ENCODE assay signal across 23 cellular contexts in the genomic region with DNA sequence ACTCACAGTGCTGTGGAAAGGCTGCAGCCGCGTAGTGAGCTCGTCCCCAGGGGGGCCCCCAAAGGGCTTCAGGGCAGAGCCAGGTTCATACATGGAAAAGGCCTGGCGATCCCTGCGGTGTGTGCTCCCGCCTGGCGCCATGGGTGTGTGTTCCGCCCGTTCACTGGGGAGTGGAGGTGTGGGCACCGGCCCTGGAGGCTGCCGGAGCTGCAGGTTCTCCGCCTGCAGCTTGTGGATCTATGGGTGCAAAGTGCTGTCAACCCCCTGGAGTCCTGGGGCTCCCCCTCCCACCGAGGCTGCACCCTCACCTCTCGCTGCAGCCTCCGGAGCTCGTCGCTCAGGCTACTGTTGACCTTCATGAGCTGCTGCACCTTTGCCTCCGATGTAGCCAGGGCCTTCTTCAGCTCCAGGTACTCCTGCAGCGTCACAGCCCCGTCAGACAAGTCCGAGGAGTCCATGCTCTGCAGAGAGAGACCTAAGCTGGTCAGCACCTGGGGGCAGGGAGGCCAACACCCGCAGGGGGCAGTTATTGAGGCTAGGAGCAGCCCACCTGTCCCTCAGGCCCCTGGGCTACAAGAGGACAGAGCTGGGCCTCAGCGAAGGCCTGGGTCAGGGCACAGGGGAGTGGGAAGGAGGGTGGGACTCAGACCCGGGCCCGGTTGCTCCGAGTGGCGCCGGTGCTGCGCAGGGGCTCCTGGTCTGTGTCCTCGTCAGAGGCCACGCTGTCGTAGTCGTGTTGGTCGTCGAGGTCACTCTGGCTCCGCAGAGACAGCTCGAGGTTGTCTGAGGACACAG. TPM values are rescaled to one million over a fixed set of nuclear protein-coding genes. Genes with fewer than 3 reads are reported as not detected.
A peak's percentile ranks its signal among the peaks of the same experiment; 100 is the strongest.
DNase-seq lines count a peak whose midpoint lies in the region; ATAC-seq, FAIRE-seq and TF ChIP-seq lines count a peak whose summit lies in the region.
"Had no signal": no experiment of that assay in that cellular context is flagged by ENCODE, and none has a peak within 500 bp of the region (broad histone marks: within the 10 kb centered on the region; RNA-seq: fewer than 3 reads in every experiment).

No MANE protein-coding gene starts in this region.

- POLR2A ChIA-PET in A673 (lab: Charles Lee; ENCODE audit: low non-redundant PET) (no interaction called here), GM12878 (lab: Charles Lee) (interaction anchor here (0.7 kb wide), 1 partner anchor 8 kb away, joined by 3 read pairs; no protein-coding TSS in a partner anchor)

- H2AFZ ChIP-seq in GM12878 (ENCODE audit: control insufficient read depth, low read depth, low read length), result no peak overlapping the region

- no peak overlapping the region for H3K27ac Mint-ChIP-seq in HFFc6
- H3K27ac Mint-ChIP-seq: naive B cell; T-helper 2 cell treated with Interferon-gamma antibody and Interleukin-4, amounts not matched to agents 5 μg/mL and 100 μg/mL, for 36 hours had no signal

- no peak for FAIRE-seq in GM12878 (lab: Jason Lieb, UNC)
- FAIRE-seq: frontal cortex, H1, pancreas, RCC 7860 had no signal

- TF ChIP-seq RAD21 in GM12878 (IDR thresholded peaks at IDR 0.05; ENCODE audit: insufficient read depth, low read depth, low read length), result no peak

- H3K4me3 Mint-ChIP-seq in HFFc6, result no peak overlapping the region
- H3K4me3 Mint-ChIP-seq: stimulated activated memory B cell treated with anti-CD40 and anti-IgM and Interleukin-4, amounts not matched to agents 10 μg/mL and 1 μg/mL and 100 μg/mL, for 72 hours; T-helper 2 cell treated with Interferon-gamma antibody and Interleukin-4, amounts not matched to agents 5 μg/mL and 100 μg/mL, for 36 hours had no signal

- in situ Hi-C loops in GM12878 (cut with MboI), result no loop called here

- H3K36me3 ChIP-seq in A673 (ENCODE audit: insufficient read depth, low read length, poor library complexity, severe bottlenecking), result peaks cover 79% of the 10 kb centered on the region
- peaks cover 8 to 19% of the 10 kb centered on the region in 2 experiments; a peak in 3 of 4 replicates for H3K36me3 ChIP-seq in GM12878 (ENCODE audit: control insufficient read depth in 2 of 2, insufficient read depth in 2 of 2, low read length in 1 of 2)
- H3K36me3 ChIP-seq: pancreas had no signal

- H3K4me3 ChIP-seq in A673 (ENCODE audit: low read depth, low read length, poor library complexity, severe bottlenecking), result no peak overlapping the region
- no peak overlapping the region for H3K4me3 ChIP-seq in GM12878
- H3K4me3 ChIP-seq: pancreas, sigmoid colon had no signal

- intact Hi-C loops in A673 (cut with micrococcal nuclease; ENCODE audit: unreplicated experiment) (no loop called here), GM12878 (cut with micrococcal nuclease; ENCODE audit: unreplicated experiment) (no loop called here)

- H3K36me3 Mint-ChIP-seq in HFFc6 (ENCODE audit: low read depth), result peaks cover 5% of the 10 kb centered on the region

- no peak for TF ChIP-seq EP300 in GM12878 (IDR thresholded peaks at IDR 0.05; ENCODE audit: borderline replicate concordance in 1 of 2, control insufficient read depth in 1 of 2, low read depth in 2 of 2, low read length in 2 of 2)

- no peak overlapping the region for H3K27ac ChIP-seq in A673 (ENCODE audit: low read depth, low read length, poor library complexity, severe bottlenecking)
- H3K27ac ChIP-seq in GM12878 (ENCODE audit: control insufficient read depth, insufficient read depth), result no peak overlapping the region
- H3K27ac ChIP-seq: pancreas had no signal

- TF ChIP-seq POLR2A in GM12878 (IDR thresholded peaks at IDR 0.05; ENCODE audit: low read depth, low read length), result no peak; the same call in 1 of the 2 replicates

- H3K9me3 ChIP-seq in A673 (ENCODE audit: low read depth, low read length, poor library complexity, severe bottlenecking), result no peaks in the 10 kb centered on the region
- no peaks in the 10 kb centered on the region for H3K9me3 ChIP-seq in GM12878 (replicated peaks; ENCODE audit: control insufficient read depth, insufficient read depth, low read length)
- H3K9me3 ChIP-seq: pancreas, sigmoid colon, SK-N-SH had no signal

- BruUV-seq in A673 (replicated peaks; lab: Mats Ljungman, UMichigan), result TSS peak; percentile 20
- BruUV-seq in GM12878 (replicated peaks; lab: Mats Ljungman, UMichigan), result TSS peak; percentile 49

- CTCF ChIA-PET in A673 (lab: Charles Lee), result interaction anchor here (1.0 kb wide), 1 partner anchor 427 kb away, joined by 3 read pairs; no protein-coding TSS in a partner anchor
- CTCF ChIA-PET in GM12878 (lab: Yijun Ruan, JAX), result interaction anchor here (0.8 to 2.4 kb wide), 3 partner anchors 9 to 16 kb away, joined by 3 to 15 read pairs (median 3); a partner anchor contains a TSS

- H3K4me2 ChIP-seq in GM12878 (ENCODE audit: control insufficient read depth, insufficient read depth), result no peak overlapping the region
- H3K4me2 ChIP-seq: SK-N-SH had no signal

- no peak for DNase-seq in A673 (ENCODE audit: low spot score)
- DNase-seq in GM12878 (ENCODE audit: low read depth, low spot score), result no peak
- no peak for DNase-seq in HFFc6
- DNase-seq: activated CD4-positive, alpha-beta T cell treated with anti-CD3 and anti-CD28 coated beads, Interleukin-2, amount 50 U/mL, for 4 hours; activated naive CD4-positive, alpha-beta T cell; caudate nucleus; DMS153; erythroblast; GDM1; kidney glomerular epithelial cell; mesenchymal stem cell; naive B cell; NCI-H1105 treated with DMSO at 0.1 percent for 48 hours; NCI-H2081 treated with DMSO at 0.1 percent for 48 hours; sigmoid colon; SK-N-SH had no signal

- WGBS in GM12878 (ENCODE audit: insufficient coverage, insufficient replicate concordance, low lambda C conversion rate, missing lambda C conversion rate), result 95% methylated on average over 37 of the region's 37 CpGs

- H3K27me3 Mint-ChIP-seq in HFFc6 (ENCODE audit: insufficient read depth), result no peaks in the 10 kb centered on the region
- H3K27me3 Mint-ChIP-seq: naive B cell; stimulated activated memory B cell treated with anti-CD40 and anti-IgM and Interleukin-4, amounts not matched to agents 10 μg/mL and 1 μg/mL and 100 μg/mL, for 72 hours had no signal

- H3K4me1 ChIP-seq in A673 (ENCODE audit: insufficient read depth, low read length, poor library complexity, severe bottlenecking), result peaks cover 16% of the 10 kb centered on the region
- 0 out of 2 replicates have a peak, but pooled peaks cover 8% of the 10 kb centered on the region for H3K4me1 ChIP-seq in GM12878 (ENCODE audit: control insufficient read depth, insufficient read depth, low read length)

- H3K27me3 ChIP-seq in A673 (replicated peaks; ENCODE audit: insufficient read depth, low read depth, low read length, poor library complexity) (no peaks in the 10 kb centered on the region), GM12878 (replicated peaks in 1 of 2; ENCODE audit: control insufficient read depth in 2 of 2, insufficient read depth in 2 of 2, low read length in 1 of 2) (no peaks in the 10 kb centered on the region)
- H3K27me3 ChIP-seq: pancreas, sigmoid colon had no signal

- ATAC-seq in GM12878 (no peak), HG02623 (IDR thresholded peaks at IDR 0.05; ENCODE audit: unreplicated experiment) (no peak)
- ATAC-seq: pancreas; stimulated activated memory B cell treated with anti-CD40 and anti-IgM and Interleukin-4, amounts not matched to agents 10 μg/mL and 1 μg/mL and 100 μg/mL, for 72 hours had no signal

- H3K79me2 ChIP-seq in GM12878 (ENCODE audit: control insufficient read depth, insufficient read depth, low read length), result no peaks in the 10 kb centered on the region

- H3K9me3 Mint-ChIP-seq in HFFc6, result no peaks in the 10 kb centered on the region
- H3K9me3 Mint-ChIP-seq: naive B cell; stimulated activated memory B cell treated with anti-CD40 and anti-IgM and Interleukin-4, amounts not matched to agents 10 μg/mL and 1 μg/mL and 100 μg/mL, for 72 hours; T-helper 2 cell treated with Interferon-gamma antibody and Interleukin-4, amounts not matched to agents 5 μg/mL and 100 μg/mL, for 36 hours had no signal

- TF ChIP-seq CTCF in A673 (conservative IDR thresholded peaks at IDR 0.05; ENCODE audit: low read depth, low read length) (no peak), GM12878 (IDR thresholded peaks at IDR 0.05 in 2 of 3, conservative IDR thresholded peaks at IDR 0.05 in 1 of 3; ENCODE audit: control insufficient read depth in 2 of 3, extremely low read depth in 1 of 3, insufficient read depth in 1 of 3, low read depth in 3 of 3, low read length in 3 of 3) (no peak), HFFc6 (IDR thresholded peaks at IDR 0.05) (no peak)

- RAD21 ChIA-PET in GM12878 (lab: Charles Lee; ENCODE audit: unreplicated experiment), result interaction anchor here (2.3 kb wide), 1 partner anchor 15 kb away, joined by 9 read pairs; no protein-coding TSS in a partner anchor

- SMC1A ChIA-PET in GM12878 (lab: Charles Lee; ENCODE audit: uncharacterized antibody, unreplicated experiment), result interaction anchor here (1.3 to 1.5 kb wide), 2 partner anchors 41 to 207 kb away, joined by 3 to 4 read pairs; no protein-coding TSS in a partner anchor

- H3K4me1 Mint-ChIP-seq in HFFc6 (ENCODE audit: low read depth), result peaks cover 13% of the 10 kb centered on the region

- no peak overlapping the region for H3K9ac ChIP-seq in GM12878 (ENCODE audit: control insufficient read depth, insufficient read depth, low read length)
- H3K9ac ChIP-seq: SK-N-SH had no signal

- H4K20me1 ChIP-seq in GM12878 (ENCODE audit: control insufficient read depth, insufficient read depth), result no peaks in the 10 kb centered on the region

RNA-seq across cellular contexts. Expression of a gene that starts 7.9 kb away (rescaled TPM):
- total RNA-seq in A673 (2021) (34.6 and 41.4 TPM in 2 replicates), GM12878 (2014; rRNA removed) (30.9 and 33.4 TPM in 2 replicates), GM12878 (2014; rRNA removed; fragmentation: Illumina TruSeq; extraction: Trizol) (8.6 and 10.4 TPM in 2 replicates), GM12878 (2021) (38.5 and 40.1 TPM in 2 replicates)
- 36.6 and 40.4 TPM in 2 replicates for total RNA-seq in GM12878 (2013; cell fraction: nucleolus; rRNA removed)
- 5.4 TPM for polyA plus RNA-seq in GM12878 (2011; ENCODE audit: low read depth)
- polyA plus RNA-seq in GM12878 (2011; rRNA removed) (5.5 and 8.8 TPM in 2 replicates), GM12878 (2014; fragmentation: Illumina TruSeq; extraction: Trizol) (0.97 and 4.5 TPM in 2 replicates), GM12878 (2014; fragmentation: Nextera tagmentation; extraction: Ambion mirVana) (under 1 TPM in 1 of 2 experiments, not detected in 1; 0.31 TPM), GM12878 (2014; rRNA removed) (45.1 and 54.2 TPM in 2 replicates), GM12878 (2016; fragmentation: Nextera tagmentation; extraction: Ambion mirVana) (10 to 100 TPM; 19.5 to 22.9 TPM)
- polyA plus RNA-seq in GM12878 (2011; cell fraction: cytosol; rRNA removed), result 9.9 and 18.4 TPM in 2 replicates
- polyA plus RNA-seq in GM12878 (2011; cell fraction: nucleus; rRNA removed), result 229 and 261 TPM in 2 replicates
- polyA plus RNA-seq in GM12878 (2012), result 25.2 and 26.9 TPM in 2 replicates
- 3.3 and 10.7 TPM in 2 replicates for polyA minus RNA-seq in GM12878 (2011; rRNA and poly(A)+ RNA removed)
- polyA minus RNA-seq in GM12878 (2011; cell fraction: cytosol; rRNA and poly(A)+ RNA removed), result 4.1 and 7.7 TPM in 2 replicates
- 26.0 and 38.0 TPM in 2 replicates for polyA minus RNA-seq in GM12878 (2011; cell fraction: nucleus; rRNA and poly(A)+ RNA removed)
- total RNA-seq in HFFc6 (2021; fragmentation: NEBNext Ultra II Directional; extraction: Animal tissue kit (Norgen Biotek cat#: 25700)), result 10 to 100 TPM; 31.3 to 36.6 (median 35.3) TPM

RNA-seq across cellular contexts. Expression of a gene that starts 9.6 kb away (rescaled TPM):
- 5.4 and 8.0 TPM in 2 replicates for total RNA-seq in A673 (2021)
- total RNA-seq in GM12878 (2013; cell fraction: nucleolus; rRNA removed), result 7.5 and 8.0 TPM in 2 replicates
- total RNA-seq in GM12878 (2014; rRNA removed), result 6.5 and 7.5 TPM in 2 replicates
- total RNA-seq in GM12878 (2014; rRNA removed; fragmentation: Illumina TruSeq; extraction: Trizol), result 5.1 and 5.2 TPM in 2 replicates
- 9.0 and 9.2 TPM in 2 replicates for total RNA-seq in GM12878 (2021)
- 2.0 TPM for polyA plus RNA-seq in GM12878 (2011; ENCODE audit: low read depth)
- polyA plus RNA-seq in GM12878 (2011; rRNA removed), result 4.1 and 4.7 TPM in 2 replicates
- polyA plus RNA-seq in GM12878 (2011; cell fraction: cytosol; rRNA removed), result 4.1 and 5.8 TPM in 2 replicates
- polyA plus RNA-seq in GM12878 (2011; cell fraction: nucleus; rRNA removed), result 5.9 and 6.4 TPM in 2 replicates
- polyA plus RNA-seq in GM12878 (2012), result 3.5 and 4.7 TPM in 2 replicates
- 5.3 and 5.8 TPM in 2 replicates for polyA plus RNA-seq in GM12878 (2014; fragmentation: Illumina TruSeq; extraction: Trizol)
- polyA plus RNA-seq in GM12878 (2014; fragmentation: Nextera tagmentation; extraction: Ambion mirVana), result 1 to 10 TPM; 2.1 to 2.6 TPM
- 5.9 and 6.1 TPM in 2 replicates for polyA plus RNA-seq in GM12878 (2014; rRNA removed)
- polyA plus RNA-seq in GM12878 (2016; fragmentation: Nextera tagmentation; extraction: Ambion mirVana), result 1 to 10 TPM; 2.6 to 3.9 TPM
- polyA minus RNA-seq in GM12878 (2011; rRNA and poly(A)+ RNA removed), result 5.5 and 8.8 TPM in 2 replicates
- 3.5 and 3.7 TPM in 2 replicates for polyA minus RNA-seq in GM12878 (2011; cell fraction: cytosol; rRNA and poly(A)+ RNA removed)
- 3.4 and 6.5 TPM in 2 replicates for polyA minus RNA-seq in GM12878 (2011; cell fraction: nucleus; rRNA and poly(A)+ RNA removed)
- 1 to 10 TPM; 6.4 to 9.8 (median 7.0) TPM for total RNA-seq in HFFc6 (2021; fragmentation: NEBNext Ultra II Directional; extraction: Animal tissue kit (Norgen Biotek cat#: 25700))

RNA-seq across cellular contexts. Expression of a gene that starts 13.0 kb away (rescaled TPM):
- total RNA-seq in A673 (2021), result 120 and 125 TPM in 2 replicates
- total RNA-seq in GM12878 (2013; cell fraction: nucleolus; rRNA removed), result 31.4 and 40.8 TPM in 2 replicates
- total RNA-seq in GM12878 (2014; rRNA removed), result 24.2 and 30.6 TPM in 2 replicates
- total RNA-seq in GM12878 (2014; rRNA removed; fragmentation: Illumina TruSeq; extraction: Trizol), result 15.4 and 16.1 TPM in 2 replicates
- 45.1 and 45.3 TPM in 2 replicates for total RNA-seq in GM12878 (2021)
- polyA plus RNA-seq in GM12878 (2011; ENCODE audit: low read depth), result 6.9 TPM
- polyA plus RNA-seq in GM12878 (2011; rRNA removed), result 11.3 and 25.6 TPM in 2 replicates
- 19.7 and 24.9 TPM in 2 replicates for polyA plus RNA-seq in GM12878 (2011; cell fraction: cytosol; rRNA removed)
- polyA plus RNA-seq in GM12878 (2011; cell fraction: nucleus; rRNA removed), result 76.5 and 89.1 TPM in 2 replicates
- polyA plus RNA-seq in GM12878 (2012), result 19.0 and 19.4 TPM in 2 replicates
- polyA plus RNA-seq in GM12878 (2014; fragmentation: Illumina TruSeq; extraction: Trizol), result 20.0 and 32.4 TPM in 2 replicates
- under 1 TPM; 0.24 to 0.58 TPM for polyA plus RNA-seq in GM12878 (2014; fragmentation: Nextera tagmentation; extraction: Ambion mirVana)
- polyA plus RNA-seq in GM12878 (2014; rRNA removed), result 33.7 and 34.2 TPM in 2 replicates
- polyA plus RNA-seq in GM12878 (2016; fragmentation: Nextera tagmentation; extraction: Ambion mirVana), result 1 to 10 TPM; 4.4 to 4.9 TPM
- 24.4 and 31.5 TPM in 2 replicates for polyA minus RNA-seq in GM12878 (2011; rRNA and poly(A)+ RNA removed)
- 15.8 and 24.1 TPM in 2 replicates for polyA minus RNA-seq in GM12878 (2011; cell fraction: cytosol; rRNA and poly(A)+ RNA removed)
- polyA minus RNA-seq in GM12878 (2011; cell fraction: nucleus; rRNA and poly(A)+ RNA removed), result 33.0 and 56.8 TPM in 2 replicates
- total RNA-seq in HFFc6 (2021; fragmentation: NEBNext Ultra II Directional; extraction: Animal tissue kit (Norgen Biotek cat#: 25700)), result 10 to 100 TPM; 24.1 to 29.7 (median 28.7) TPM

RNA-seq across cellular contexts. Expression of a gene that starts 16.5 kb away (rescaled TPM):
- 81.5 and 98.7 TPM in 2 replicates for total RNA-seq in A673 (2021)
- total RNA-seq in GM12878 (2013; cell fraction: nucleolus; rRNA removed), result 12.6 and 16.8 TPM in 2 replicates
- total RNA-seq in GM12878 (2014; rRNA removed), result 7.1 and 8.5 TPM in 2 replicates
- total RNA-seq in GM12878 (2014; rRNA removed; fragmentation: Illumina TruSeq; extraction: Trizol), result 2.5 and 2.9 TPM in 2 replicates
- 14.0 and 15.0 TPM in 2 replicates for total RNA-seq in GM12878 (2021)
- polyA plus RNA-seq in GM12878 (2011; ENCODE audit: low read depth), result 0.56 TPM
- 1.3 and 3.0 TPM in 2 replicates for polyA plus RNA-seq in GM12878 (2011; rRNA removed)
- 3.2 and 6.8 TPM in 2 replicates for polyA plus RNA-seq in GM12878 (2011; cell fraction: cytosol; rRNA removed)
- 64.3 and 77.7 TPM in 2 replicates for polyA plus RNA-seq in GM12878 (2011; cell fraction: nucleus; rRNA removed)
- 2.0 and 3.5 TPM in 2 replicates for polyA plus RNA-seq in GM12878 (2012)
- 1.5 and 4.0 TPM in 2 replicates for polyA plus RNA-seq in GM12878 (2014; fragmentation: Illumina TruSeq; extraction: Trizol)
- polyA plus RNA-seq in GM12878 (2014; fragmentation: Nextera tagmentation; extraction: Ambion mirVana), result under 1 TPM; 0.18 to 0.53 TPM
- polyA plus RNA-seq in GM12878 (2014; rRNA removed), result 14.9 and 15.9 TPM in 2 replicates
- 1 to 10 TPM; 1.6 to 2.1 TPM for polyA plus RNA-seq in GM12878 (2016; fragmentation: Nextera tagmentation; extraction: Ambion mirVana)
- polyA minus RNA-seq in GM12878 (2011; rRNA and poly(A)+ RNA removed), result 2.6 and 5.8 TPM in 2 replicates
- 3.2 and 4.6 TPM in 2 replicates for polyA minus RNA-seq in GM12878 (2011; cell fraction: cytosol; rRNA and poly(A)+ RNA removed)
- 8.9 and 16.6 TPM in 2 replicates for polyA minus RNA-seq in GM12878 (2011; cell fraction: nucleus; rRNA and poly(A)+ RNA removed)
- total RNA-seq in HFFc6 (2021; fragmentation: NEBNext Ultra II Directional; extraction: Animal tissue kit (Norgen Biotek cat#: 25700)), result 1 to 10 TPM; 1.9 to 4.3 (median 3.0) TPM

RNA-seq across cellular contexts. Expression of a gene that starts 46.3 kb away (rescaled TPM):
- total RNA-seq in A673 (2021), result 19.7 and 28.9 TPM in 2 replicates
- total RNA-seq in GM12878 (2013; cell fraction: nucleolus; rRNA removed), result 4.0 and 4.3 TPM in 2 replicates
- total RNA-seq in GM12878 (2014; rRNA removed), result 2.6 and 3.6 TPM in 2 replicates
- 0.63 and 0.69 TPM in 2 replicates for total RNA-seq in GM12878 (2014; rRNA removed; fragmentation: Illumina TruSeq; extraction: Trizol)
- total RNA-seq in GM12878 (2021), result 3.2 and 3.7 TPM in 2 replicates
- polyA plus RNA-seq in GM12878 (2011; ENCODE audit: low read depth), result 0.80 TPM
- 0.69 and 0.87 TPM in 2 replicates for polyA plus RNA-seq in GM12878 (2011; rRNA removed)
- polyA plus RNA-seq in GM12878 (2011; cell fraction: cytosol; rRNA removed), result 0.60 and 0.99 TPM in 2 replicates
- polyA plus RNA-seq in GM12878 (2011; cell fraction: nucleus; rRNA removed), result 12.2 and 15.8 TPM in 2 replicates
- 2.5 and 2.6 TPM in 2 replicates for polyA plus RNA-seq in GM12878 (2012)
- polyA plus RNA-seq in GM12878 (2014; fragmentation: Illumina TruSeq; extraction: Trizol), result 1.3 and 1.9 TPM in 2 replicates
- polyA plus RNA-seq in GM12878 (2014; fragmentation: Nextera tagmentation; extraction: Ambion mirVana), result under 1 TPM in 1 of 2 experiments, not detected in 1; 0.26 TPM
- polyA plus RNA-seq in GM12878 (2014; rRNA removed), result 5.0 and 5.4 TPM in 2 replicates
- polyA plus RNA-seq in GM12878 (2016; fragmentation: Nextera tagmentation; extraction: Ambion mirVana), result 1 to 10 TPM; 1.7 to 3.3 TPM
- polyA minus RNA-seq in GM12878 (2011; rRNA and poly(A)+ RNA removed), result 0.72 and 1.2 TPM in 2 replicates
- polyA minus RNA-seq in GM12878 (2011; cell fraction: cytosol; rRNA and poly(A)+ RNA removed), result not detected in 2 replicates
- 1.6 and 2.0 TPM in 2 replicates for polyA minus RNA-seq in GM12878 (2011; cell fraction: nucleus; rRNA and poly(A)+ RNA removed)
- 1 to 10 TPM; 4.6 to 6.1 (median 5.4) TPM for total RNA-seq in HFFc6 (2021; fragmentation: NEBNext Ultra II Directional; extraction: Animal tissue kit (Norgen Biotek cat#: 25700))
